ENCODE assay signal across 8 cellular contexts in genomic region chr7:150992833-150993302, GRCh38. TPM values are rescaled to one million over a fixed set of nuclear protein-coding genes. Genes with fewer than 3 reads are reported as not detected.
DNase-seq lines count a peak whose midpoint lies in the region; ATAC-seq and TF ChIP-seq lines count a peak whose summit lies in the region.

No MANE protein-coding gene starts in this region.

- H3K36me3 Mint-ChIP-seq in nephron (ENCODE audit: low read depth) (no peaks in the 10 kb centered on the region), progenitor cell of endocrine pancreas (ENCODE audit: insufficient read depth) (no peaks in the 10 kb centered on the region)

- intact Hi-C loops in ascending aorta (cut with DNase I): no loop called here

- no peaks in the 10 kb centered on the region for H3K9me3 ChIP-seq in ascending aorta

- H3K27ac ChIP-seq in ascending aorta: no peak overlapping the region

- H3K27ac Mint-ChIP-seq in nephron: peak overlapping the region; percentile 48 to 84 (median 61)
- H3K27ac Mint-ChIP-seq in progenitor cell of endocrine pancreas: no peak overlapping the region

- DNase-seq in amniotic epithelial cell (ENCODE audit: low read depth): peak; percentile 35
- DNase-seq in ascending aorta (ENCODE audit: low spot score in 2 of 2): no peak
- DNase-seq in HT-29 (ENCODE audit: low spot score): no peak
- DNase-seq in progenitor cell of endocrine pancreas (ENCODE audit: low spot score, unreplicated experiment): no peak
- DNase-seq in MV-4-11 (lab: John Stamatoyannopoulos, UW): no peak

- no peaks in the 10 kb centered on the region for H3K27me3 Mint-ChIP-seq in nephron (ENCODE audit: low read depth)
- peaks cover 29% of the 10 kb centered on the region for H3K27me3 Mint-ChIP-seq in progenitor cell of endocrine pancreas

- no peaks in the 10 kb centered on the region for H3K4me1 ChIP-seq in ascending aorta

- H3K4me3 Mint-ChIP-seq in nephron: no peak overlapping the region
- no peak overlapping the region for H3K4me3 Mint-ChIP-seq in progenitor cell of endocrine pancreas (ENCODE audit: low read depth)

- no peaks in the 10 kb centered on the region for H3K9me3 Mint-ChIP-seq in nephron
- no peaks in the 10 kb centered on the region for H3K9me3 Mint-ChIP-seq in progenitor cell of endocrine pancreas (ENCODE audit: low read depth)

- TF ChIP-seq CTCF in nephron (IDR thresholded peaks at IDR 0.05; ENCODE audit: unreplicated experiment in 3 of 3) (no peak), ascending aorta (IDR thresholded peaks at IDR 0.05) (no peak), progenitor cell of endocrine pancreas (IDR thresholded peaks at IDR 0.05; ENCODE audit: unreplicated experiment) (no peak)

- H3K27me3 ChIP-seq in ascending aorta: no peaks in the 10 kb centered on the region

- H3K4me3 ChIP-seq in ascending aorta: no peak overlapping the region

- peak; percentile 58 for ATAC-seq in GM18858 (IDR thresholded peaks at IDR 0.05; ENCODE audit: unreplicated experiment)
- ATAC-seq in HG03280 (IDR thresholded peaks at IDR 0.05; ENCODE audit: unreplicated experiment): peak; percentile 53

- H3K4me1 Mint-ChIP-seq in nephron (peaks cover 27% of the 10 kb centered on the region), progenitor cell of endocrine pancreas (ENCODE audit: low read depth) (no peaks in the 10 kb centered on the region)

- H3K36me3 ChIP-seq in ascending aorta: no peaks in the 10 kb centered on the region

RNA-seq across cellular contexts. Expression of gene NOS3, which starts 2.1 kb away (rescaled TPM):
- total RNA-seq in ascending aorta (185 TPM), progenitor cell of endocrine pancreas (0.74 and 1.1 TPM in 2 replicates)
- total RNA-seq in HT-29 (2014; rRNA removed; shearing (Covaris generic)): 6.7 and 13.0 TPM in 2 replicates

RNA-seq across cellular contexts. Expression of gene KCNH2, which starts 14.7 kb away (rescaled TPM):
- not detected for total RNA-seq in ascending aorta
- 2.2 and 2.8 TPM in 2 replicates for total RNA-seq in HT-29 (2014; rRNA removed; shearing (Covaris generic))
- 6.9 and 9.4 TPM in 2 replicates for total RNA-seq in progenitor cell of endocrine pancreas

RNA-seq across cellular contexts. Expression of gene ATG9B, which starts 31.4 kb away (rescaled TPM):
- total RNA-seq in ascending aorta (not detected), progenitor cell of endocrine pancreas (0.58 and 0.79 TPM in 2 replicates)
- total RNA-seq in HT-29 (2014; rRNA removed; shearing (Covaris generic)): 0.47 and 1.0 TPM in 2 replicates

RNA-seq across cellular contexts. Expression of gene ABCB8, which starts 35.4 kb away (rescaled TPM):
- total RNA-seq in ascending aorta: 50.8 TPM
- total RNA-seq in HT-29 (2014; rRNA removed; shearing (Covaris generic)): 81.6 and 97.8 TPM in 2 replicates
- 36.0 and 36.2 TPM in 2 replicates for total RNA-seq in progenitor cell of endocrine pancreas

RNA-seq across cellular contexts. Expression of gene ASIC3, which starts 55.5 kb away (rescaled TPM):
- not detected for total RNA-seq in ascending aorta
- 1.5 and 2.2 TPM in 2 replicates for total RNA-seq in HT-29 (2014; rRNA removed; shearing (Covaris generic))
- total RNA-seq in progenitor cell of endocrine pancreas: 3.5 and 5.1 TPM in 2 replicates

Comparison
In these comparisons a context has a peak if more than half of its experiments do, and no peak if none do; other contexts are left out.
1. RNA of gene NOS3, which starts 2.1 kb away (total RNA-seq): 185 TPM in ascending aorta (single experiment); 6.7 to 13.0 TPM in HT-29 and 0.74 to 1.1 TPM in progenitor cell of endocrine pancreas; every median in the first group is over 10 times any median in the second.